ENCODE assay signal across 11 cellular contexts in genomic region chr14:57485635-57486034, GRCh38. TPM values are rescaled to one million over a fixed set of nuclear protein-coding genes. Genes with fewer than 3 reads are reported as not detected.
DNase-seq lines count a peak whose midpoint lies in the region; ATAC-seq and TF ChIP-seq lines count a peak whose summit lies in the region.
"Had no signal": no experiment of that assay in that cellular context is flagged by ENCODE, and none has a peak within 500 bp of the region (broad histone marks: within the 10 kb centered on the region; RNA-seq: fewer than 3 reads in every experiment).

No MANE protein-coding gene starts in this region.

- H3K4me3 Mint-ChIP-seq in activated B cell treated with CpG ODN at 0.5 μM for 24 hours (no peak overlapping the region), T-cell (no peak overlapping the region), Calu3 (ENCODE audit: low read depth, unreplicated experiment) (no peak overlapping the region)
- H3K4me3 Mint-ChIP-seq: GM23338, mesothelial cell of epicardium had no signal

- H3K9me3 Mint-ChIP-seq in activated B cell treated with CpG ODN at 0.5 μM for 24 hours, result peaks cover 3% of the 10 kb centered on the region
- H3K9me3 Mint-ChIP-seq in T-cell, result no peaks in the 10 kb centered on the region
- no peaks in the 10 kb centered on the region for H3K9me3 Mint-ChIP-seq in Calu3 (ENCODE audit: low read depth, unreplicated experiment)
- H3K9me3 Mint-ChIP-seq: GM23338, mesothelial cell of epicardium had no signal

- H3K27ac Mint-ChIP-seq in activated B cell treated with CpG ODN at 0.5 μM for 24 hours (no peak overlapping the region), T-cell (no peak overlapping the region), Calu3 (ENCODE audit: unreplicated experiment) (no peak overlapping the region)
- H3K27ac Mint-ChIP-seq: GM23338, mesothelial cell of epicardium had no signal

- no peaks in the 10 kb centered on the region for H3K36me3 Mint-ChIP-seq in activated B cell treated with CpG ODN at 0.5 μM for 24 hours (ENCODE audit: low read depth)
- H3K36me3 Mint-ChIP-seq in T-cell, result no peaks in the 10 kb centered on the region
- H3K36me3 Mint-ChIP-seq in Calu3 (ENCODE audit: insufficient read depth, unreplicated experiment), result no peaks in the 10 kb centered on the region
- H3K36me3 Mint-ChIP-seq: mesothelial cell of epicardium had no signal

- peak; percentile 96 for ATAC-seq in GM18861 (IDR thresholded peaks at IDR 0.05; ENCODE audit: unreplicated experiment)
- peak; percentile 96 for ATAC-seq in GM21423 (IDR thresholded peaks at IDR 0.05; ENCODE audit: unreplicated experiment)
- ATAC-seq in HG03064 (IDR thresholded peaks at IDR 0.05; ENCODE audit: low read depth, unreplicated experiment), result peak; percentile 92
- ATAC-seq in activated B cell treated with CpG ODN at 0.5 μM for 24 hours (ENCODE audit: low read depth), result peak; percentile 42
- ATAC-seq in T-cell (replicated peaks in 1 of 4), result no peak
- ATAC-seq: GM23338 had no signal

- H3K4me1 Mint-ChIP-seq in activated B cell treated with CpG ODN at 0.5 μM for 24 hours (no peaks in the 10 kb centered on the region), T-cell (no peaks in the 10 kb centered on the region), Calu3 (ENCODE audit: low read depth, unreplicated experiment) (peaks cover 5% of the 10 kb centered on the region)
- H3K4me1 Mint-ChIP-seq: GM23338, mesothelial cell of epicardium had no signal

- BruUV-seq in Calu3 (replicated peaks; lab: Mats Ljungman, UMichigan), result no TSS peak

- H3K27me3 Mint-ChIP-seq in activated B cell treated with CpG ODN at 0.5 μM for 24 hours (peaks cover 17% of the 10 kb centered on the region), T-cell (peaks cover 0 to 13% of the 10 kb centered on the region in 2 donors), Calu3 (ENCODE audit: unreplicated experiment) (no peaks in the 10 kb centered on the region)

- no peak for DNase-seq in activated B cell treated with CpG ODN at 0.5 μM for 24 hours
- DNase-seq in T-cell, result no peak
- no peak for DNase-seq in activated naive CD4-positive, alpha-beta T cell treated with anti-CD3 and anti-CD28 coated beads, Interleukin-2, amount 50 U/mL, for 16 hours
- no peak for DNase-seq in Calu3
- DNase-seq in EL, result no peak
- DNase-seq: MG63 had no signal

- TF ChIP-seq CTCF in activated B cell treated with CpG ODN at 0.5 μM for 24 hours (IDR thresholded peaks at IDR 0.05) (no peak), Calu3 (IDR thresholded peaks at IDR 0.05; ENCODE audit: unreplicated experiment) (no peak)

- CTCF ChIA-PET in activated B cell treated with CpG ODN at 0.5 μM for 24 hours (lab: Charles Lee), result no interaction called here
- CTCF ChIA-PET in T-cell (lab: Charles Lee), result no interaction called here
- CTCF ChIA-PET in Calu3 (lab: Charles Lee), result interaction anchor here (0.7 kb wide), 2 partner anchors 18 to 46 kb away, joined by 3 read pairs; no protein-coding TSS in a partner anchor

- intact Hi-C loops in activated B cell treated with CpG ODN at 0.5 μM for 24 hours (cut with micrococcal nuclease), result loop anchor here (1.0 to 2.0 kb wide), 2 partner anchors 587 to 681 kb away; no protein-coding TSS in a partner anchor
- intact Hi-C loops in Calu3 (cut with micrococcal nuclease; ENCODE audit: unreplicated experiment), result loop anchor here (1.0 to 5.0 kb wide), 5 partner anchors 48 to 587 kb away; no protein-coding TSS in a partner anchor

- POLR2A ChIA-PET in activated B cell treated with CpG ODN at 0.5 μM for 24 hours (lab: Charles Lee), result no interaction called here
- POLR2A ChIA-PET in T-cell (lab: Charles Lee), result no interaction called here

RNA-seq across cellular contexts. Expression of gene CCDC198, which starts 8.0 kb away (rescaled TPM):
- not detected in 2 replicates for total RNA-seq in activated B cell treated with CpG ODN at 0.5 μM for 24 hours
- total RNA-seq in T-cell, result not detected
- total RNA-seq in Calu3 (2022), result 58.7 and 81.3 TPM in 2 replicates
- total RNA-seq: GM23338, mesothelial cell of epicardium had no signal

Comparison
In these comparisons a context has a peak if more than half of its experiments do, and no peak if none do; other contexts are left out.
1. ATAC-seq: peak in GM18861 (single experiment), GM21423 (single experiment), HG03064 (single experiment) and activated B cell treated with CpG ODN at 0.5 μM for 24 hours (single experiment); none in T-cell (0 of 4).
2. RNA of gene CCDC198, which starts 8.0 kb away (total RNA-seq): 58.7 to 81.3 TPM in Calu3; not detected in activated B cell treated with CpG ODN at 0.5 μM for 24 hours and not detected in T-cell; every median in the first group is over 10 times any median in the second.